ENCODE assay signal across 1 cellular context in genomic region chr15:40845036-40845435, GRCh38.
TF ChIP-seq lines count a peak whose summit lies in the region.

No MANE protein-coding gene starts in this region.

TF ChIP-seq in WTC11, 78 proteins besides CTCF, POLR2A, EP300 and RAD21 (continued from another document):
- TF ChIP-seq STAT6 (CRISPR knock-in tag; conservative IDR thresholded peaks at IDR 0.05; ENCODE audit: low read depth) (no peak), ZMAT4 (CRISPR knock-in tag; IDR thresholded peaks at IDR 0.05) (no peak)
